Comparison of ENCODE assay signal across 19 cellular contexts in genomic region chr11:117606211-117606610, GRCh38.
DNase-seq lines count a peak whose midpoint lies in the region; ATAC-seq, FAIRE-seq and TF ChIP-seq lines count a peak whose summit lies in the region.
"Had no signal": no experiment of that assay in that cellular context is flagged by ENCODE, and none has a peak within 500 bp of the region (broad histone marks: within the 10 kb centered on the region; RNA-seq: fewer than 3 reads in every experiment).

No MANE protein-coding gene starts in this region.

- H3K27me3 Mint-ChIP-seq in CD4-positive, CD25-positive, alpha-beta regulatory T cell, result peaks cover 4% of the 10 kb centered on the region
- peaks cover 26% of the 10 kb centered on the region for H3K27me3 Mint-ChIP-seq in osteocyte (ENCODE audit: unreplicated experiment)

- H3K9ac ChIP-seq in OCI-LY3 (ENCODE audit: low read length), result no peak overlapping the region

- H3K27me3 ChIP-seq in CD4-positive, CD25-positive, alpha-beta regulatory T cell (ENCODE audit: control insufficient read depth, insufficient read depth, low read length), result no peaks in the 10 kb centered on the region
- H3K27me3 ChIP-seq in OCI-LY3 (ENCODE audit: low read depth, low read length), result no peaks in the 10 kb centered on the region
- H3K27me3 ChIP-seq: testis had no signal

- H2AFZ ChIP-seq in OCI-LY3 (ENCODE audit: low read depth, low read length), result no peak overlapping the region

- H3K36me3 Mint-ChIP-seq in CD4-positive, CD25-positive, alpha-beta regulatory T cell, result no peaks in the 10 kb centered on the region
- H3K36me3 Mint-ChIP-seq in osteocyte (ENCODE audit: unreplicated experiment), result no peaks in the 10 kb centered on the region
- H3K36me3 Mint-ChIP-seq: mesothelial cell of epicardium had no signal

- H4K20me1 ChIP-seq in OCI-LY3 (ENCODE audit: insufficient read depth, low read length), result no peaks in the 10 kb centered on the region

- peak overlapping the region; percentile 6 to 74 (median 44) for H3K27ac Mint-ChIP-seq in CD4-positive, CD25-positive, alpha-beta regulatory T cell
- no peak overlapping the region for H3K27ac Mint-ChIP-seq in osteocyte (ENCODE audit: unreplicated experiment)
- H3K27ac Mint-ChIP-seq: mesothelial cell of epicardium had no signal

- H3K9me3 ChIP-seq in CD4-positive, CD25-positive, alpha-beta regulatory T cell (ENCODE audit: control insufficient read depth in 2 of 2, low read length in 2 of 2), result no peaks in the 10 kb centered on the region
- no peaks in the 10 kb centered on the region for H3K9me3 ChIP-seq in OCI-LY3 (ENCODE audit: insufficient read depth, low read length)
- H3K9me3 ChIP-seq: HAP-1, testis had no signal

- peaks cover 7 to 28% (median 16%) of the 10 kb centered on the region in 4 donors for H3K4me1 Mint-ChIP-seq in CD4-positive, CD25-positive, alpha-beta regulatory T cell
- H3K4me1 Mint-ChIP-seq in osteocyte (ENCODE audit: unreplicated experiment), result peaks cover 17% of the 10 kb centered on the region
- H3K4me1 Mint-ChIP-seq: mesothelial cell of epicardium had no signal

- H3K36me3 ChIP-seq in CD4-positive, CD25-positive, alpha-beta regulatory T cell (ENCODE audit: control insufficient read depth, insufficient read depth, low read length), result no peaks in the 10 kb centered on the region
- no peaks in the 10 kb centered on the region for H3K36me3 ChIP-seq in OCI-LY3 (replicated peaks; ENCODE audit: low read depth, low read length)
- H3K36me3 ChIP-seq: HAP-1 had no signal

- DNase-seq in CD4-positive, CD25-positive, alpha-beta regulatory T cell, result peak in 2 of 3 donors; percentile 0 to 70
- DNase-seq in GM12891 (ENCODE audit: insufficient read length, low spot score) (no peak), osteocyte (ENCODE audit: extremely low spot score, unreplicated experiment) (no peak), AML-193 (lab: John Stamatoyannopoulos, UW) (no peak), DMS53 (lab: John Stamatoyannopoulos, UW) (no peak)
- DNase-seq: foreskin fibroblast, IMR-90, NCI-H1105, NCI-H524, nucleus accumbens, T-helper 9 cell, testis had no signal

- no peak for TF ChIP-seq POLR2A in GM12891 (IDR thresholded peaks at IDR 0.05; ENCODE audit: low read depth, low read length)

- H3K4me3 Mint-ChIP-seq in CD4-positive, CD25-positive, alpha-beta regulatory T cell, result peak overlapping the region in 3 of 4 donors; percentile 22 to 54 (median 33)
- no peak overlapping the region for H3K4me3 Mint-ChIP-seq in osteocyte (ENCODE audit: unreplicated experiment)
- H3K4me3 Mint-ChIP-seq: mesothelial cell of epicardium had no signal

- no peaks in the 10 kb centered on the region for H3K4me1 ChIP-seq in CD4-positive, CD25-positive, alpha-beta regulatory T cell (ENCODE audit: control insufficient read depth, insufficient read depth, low read length, poor library complexity, severe bottlenecking)
- H3K4me1 ChIP-seq in OCI-LY3 (ENCODE audit: low read length), result peaks cover 44% of the 10 kb centered on the region
- H3K4me1 ChIP-seq: HAP-1, testis had no signal

- TF ChIP-seq CTCF in OCI-LY3 (IDR thresholded peaks at IDR 0.05; ENCODE audit: low read depth, low read length), result no peak
- TF ChIP-seq CTCF in osteocyte (IDR thresholded peaks at IDR 0.05), result no peak

- no peak overlapping the region for H3K27ac ChIP-seq in CD4-positive, CD25-positive, alpha-beta regulatory T cell (ENCODE audit: insufficient read depth, low read length, poor library complexity, severe bottlenecking)
- no peak overlapping the region for H3K27ac ChIP-seq in OCI-LY3 (ENCODE audit: low read length)
- H3K27ac ChIP-seq: skin epidermis, testis had no signal

- no peaks in the 10 kb centered on the region for H3K9me3 Mint-ChIP-seq in CD4-positive, CD25-positive, alpha-beta regulatory T cell
- no peaks in the 10 kb centered on the region for H3K9me3 Mint-ChIP-seq in osteocyte (ENCODE audit: unreplicated experiment)
- H3K9me3 Mint-ChIP-seq: mesothelial cell of epicardium had no signal

- H3K4me2 ChIP-seq in OCI-LY3 (ENCODE audit: low read length), result peak overlapping the region; percentile 52

- H3K4me3 ChIP-seq in CD4-positive, CD25-positive, alpha-beta regulatory T cell (ENCODE audit: low read depth, low read length), result peak overlapping the region; percentile 42
- peak overlapping the region; percentile 21 for H3K4me3 ChIP-seq in OCI-LY3 (ENCODE audit: low read length)
- H3K4me3 ChIP-seq: HAP-1, skin epidermis, testis had no signal

- ATAC-seq in CD4-positive, CD25-positive, alpha-beta regulatory T cell (ENCODE audit: low read depth in 2 of 2), result peak; percentile 58 to 72
- peak; percentile 62 for ATAC-seq in GM21515 (IDR thresholded peaks at IDR 0.05; ENCODE audit: unreplicated experiment)

- peak; percentile 9 for FAIRE-seq in GM12891 (lab: Jason Lieb, UNC)
- FAIRE-seq: astrocyte, G401.6 had no signal

- H3K79me2 ChIP-seq in OCI-LY3 (ENCODE audit: low read length), result no peaks in the 10 kb centered on the region

TF ChIP-seq in GM12891, 5 proteins besides CTCF, POLR2A, EP300 and RAD21:
- no peak for TF ChIP-seq POU2F2 (IDR thresholded peaks at IDR 0.05; ENCODE audit: low read depth, low read length)
- TF ChIP-seq POLR2AphosphoS5 (IDR thresholded peaks at IDR 0.05; ENCODE audit: low read depth, low read length), result no peak
- no peak for TF ChIP-seq SPI1 (IDR thresholded peaks at IDR 0.05; ENCODE audit: low read depth, low read length)
- TF ChIP-seq TAF1 (IDR thresholded peaks at IDR 0.05; ENCODE audit: low read depth, low read length), result no peak
TF ChIP-seq in GM12891: peak in this region for 0.

Comparison
In these comparisons a context has a peak if more than half of its experiments do, and no peak if none do; other contexts are left out.
1. DNase-seq: peak in CD4-positive, CD25-positive, alpha-beta regulatory T cell (2 of 3); none in GM12891 (single experiment), osteocyte (single experiment), AML-193 (0 of 2) and DMS53 (single experiment).